20 cellular contexts compared by ENCODE assay signal in the genomic region with DNA sequence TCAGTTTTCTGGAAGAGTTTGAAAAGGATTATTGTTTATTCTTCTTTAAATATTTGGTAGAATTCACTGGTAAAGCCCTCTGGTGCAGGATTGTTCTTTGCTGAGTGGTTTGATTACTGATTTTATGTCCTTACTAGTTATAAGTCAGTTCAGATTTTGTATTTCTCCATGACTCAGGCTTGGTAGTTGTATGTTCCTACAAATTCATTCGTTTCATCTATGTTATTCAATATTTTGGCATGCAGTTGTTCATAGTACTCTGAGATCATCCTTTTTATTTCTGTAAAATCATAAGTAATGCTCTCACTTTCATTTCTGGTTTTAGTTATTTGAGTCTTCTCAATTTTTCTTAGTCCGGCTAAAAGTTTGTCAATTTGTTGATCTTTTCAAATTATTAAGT. TPM values are rescaled to one million over a fixed set of nuclear protein-coding genes. Genes with fewer than 3 reads are reported as not detected.
DNase-seq lines count a peak whose midpoint lies in the region; FAIRE-seq and TF ChIP-seq lines count a peak whose summit lies in the region.
"Had no signal": no experiment of that assay in that cellular context is flagged by ENCODE, and none has a peak within 500 bp of the region (broad histone marks: within the 10 kb centered on the region; RNA-seq: fewer than 3 reads in every experiment).

No MANE protein-coding gene starts in this region.

- no peaks in the 10 kb centered on the region for H4K20me1 ChIP-seq in keratinocyte (ENCODE audit: control insufficient read depth, extremely low read depth, insufficient read depth, low read length)
- H4K20me1 ChIP-seq: BLaER1 treated with 17β-estradiol and CSF1 and Interleukin-3, amounts not matched to agents 10 nM and 100 nM had no signal

- intact Hi-C loops in lower leg skin (cut with DNase I; ENCODE audit: low total_unique reads): no loop called here

- H3K27me3 ChIP-seq in ACC112 (ENCODE audit: insufficient read depth, low read length) (no peaks in the 10 kb centered on the region), keratinocyte (ENCODE audit: control insufficient read depth, extremely low read depth, insufficient read depth, low read length) (no peaks in the 10 kb centered on the region)
- H3K27me3 ChIP-seq: BLaER1 treated with 17β-estradiol and CSF1 and Interleukin-3, amounts not matched to agents 10 nM and 100 nM had no signal

- H3K4me3 ChIP-seq in ACC112 (ENCODE audit: low read depth, low read length) (no peak overlapping the region), keratinocyte (ENCODE audit: control insufficient read depth in 2 of 3, extremely low read depth in 1 of 3, insufficient read depth in 2 of 3, low read depth in 1 of 3, low read length in 3 of 3) (no peak overlapping the region), lower leg skin (ENCODE audit: low read depth, poor library complexity, severe bottlenecking) (no peak overlapping the region)
- H3K4me3 ChIP-seq: BLaER1 treated with 17β-estradiol and CSF1 and Interleukin-3, amounts not matched to agents 10 nM and 100 nM had no signal

- no peak overlapping the region for H2AFZ ChIP-seq in ACC112 (ENCODE audit: low read length, unreplicated experiment)
- H2AFZ ChIP-seq in keratinocyte (ENCODE audit: control insufficient read depth, low read length): no peak overlapping the region

- no peaks in the 10 kb centered on the region for H3K9me1 ChIP-seq in keratinocyte (ENCODE audit: control insufficient read depth, extremely low read depth, insufficient read depth, low read length)

- FAIRE-seq in keratinocyte (lab: Jason Lieb, UNC): no peak
- FAIRE-seq: GM12892 had no signal

- 77 to 78% methylated on average over 2 of the region's 2 CpGs for WGBS in lower leg skin, 2 donors

- TF ChIP-seq POLR2A in lower leg skin (IDR thresholded peaks at IDR 0.05): no peak

- TF ChIP-seq CTCF in keratinocyte (optimal IDR thresholded peaks at IDR 0.05 in 1 of 3, IDR thresholded peaks at IDR 0.05 in 1 of 3, conservative IDR thresholded peaks at IDR 0.05 in 1 of 3; ENCODE audit: extremely low read depth in 1 of 3, insufficient read depth in 2 of 3, low read length in 3 of 3) (no peak), lower leg skin (IDR thresholded peaks at IDR 0.05) (no peak)

- DNase-seq in HCEC 1CT (peak; percentile 67), dedifferentiated amniotic fluid mesenchymal stem cell (ENCODE audit: extremely low spot score) (peak; percentile 14), keratinocyte (ENCODE audit: low read depth, low spot score) (no peak), SHP77 (lab: John Stamatoyannopoulos, UW) (no peak), SW 1271 (lab: John Stamatoyannopoulos, UW) (no peak), GM19240 (ENCODE audit: insufficient read length, low spot score) (no peak), lower leg skin (ENCODE audit: low spot score in 2 of 2) (no peak)
- DNase-seq: DND-41; GF-D8; MV-4-11; NCI-H1417; NCI-H187 treated with DMSO at 0.1 percent for 48 hours; NCI-H2171; NCI-H446; NK-92 treated with Interleukin-12 subunit alpha and Interleukin-12 subunit beta, amount 100 ng/mL, for 24 hours had no signal

- H3K36me3 ChIP-seq in ACC112 (ENCODE audit: insufficient read depth, low read length) (no peaks in the 10 kb centered on the region), keratinocyte (ENCODE audit: control insufficient read depth in 2 of 2, extremely low read depth in 1 of 2, insufficient read depth in 2 of 2, low read length in 2 of 2) (peaks cover 0 to 11% of the 10 kb centered on the region in 2 experiments)

- H3K9me3 ChIP-seq in keratinocyte (ENCODE audit: control insufficient read depth, low read depth, low read length): no peaks in the 10 kb centered on the region

- peak overlapping the region; percentile 3 for H3K4me2 ChIP-seq in keratinocyte (ENCODE audit: control insufficient read depth, extremely low read depth, insufficient read depth, low read depth, low read length)
- H3K4me2 ChIP-seq: BLaER1 treated with 17β-estradiol and CSF1 and Interleukin-3, amounts not matched to agents 10 nM and 100 nM had no signal

- peak overlapping the region; percentile 35 for H3K27ac ChIP-seq in ACC112 (ENCODE audit: low read depth, low read length)
- no peak overlapping the region for H3K27ac ChIP-seq in keratinocyte (ENCODE audit: control insufficient read depth, insufficient read depth, low read length)
- H3K27ac ChIP-seq: BLaER1 treated with 17β-estradiol and CSF1 and Interleukin-3, amounts not matched to agents 10 nM and 100 nM had no signal

- dilution Hi-C loops in keratinocyte (cut with MboI; ENCODE audit: extremely low pct_ligation_motif_present, low sequenced_read_pairs): no loop called here

- H3K4me1 ChIP-seq in ACC112 (ENCODE audit: control insufficient read depth, insufficient read depth, low read length, unreplicated experiment): peaks cover 11% of the 10 kb centered on the region
- H3K4me1 ChIP-seq in keratinocyte (ENCODE audit: control insufficient read depth, extremely low read depth, insufficient read depth, low read length): peaks cover 6% of the 10 kb centered on the region
- H3K4me1 ChIP-seq: BLaER1 treated with 17β-estradiol and CSF1 and Interleukin-3, amounts not matched to agents 10 nM and 100 nM had no signal

- H3K79me2 ChIP-seq in ACC112 (ENCODE audit: control insufficient read depth, insufficient read depth, low read length, unreplicated experiment) (no peaks in the 10 kb centered on the region), keratinocyte (ENCODE audit: control insufficient read depth, insufficient read depth, low read length) (no peaks in the 10 kb centered on the region)

- H3K9ac ChIP-seq in keratinocyte (ENCODE audit: control insufficient read depth, extremely low read depth, insufficient read depth, low read length): no peak overlapping the region
- H3K9ac ChIP-seq: BLaER1 treated with 17β-estradiol and CSF1 and Interleukin-3, amounts not matched to agents 10 nM and 100 nM had no signal

RNA-seq across cellular contexts. Expression of a gene that starts 58.1 kb away (rescaled TPM):
- 0.10 to 0.18 TPM (median 0.17 TPM) in 3 replicates for polyA plus RNA-seq in keratinocyte
- 6.6 TPM for polyA plus RNA-seq in keratinocyte (2011; ENCODE audit: low read depth)
- 0.10 and 0.19 TPM in 2 replicates for polyA plus RNA-seq in keratinocyte (2011; cell fraction: cytosol; rRNA removed)
- polyA plus RNA-seq in keratinocyte (2011; cell fraction: nucleus; rRNA removed): 0.73 and 1.6 TPM in 2 replicates
- 0.16 and 2.9 TPM in 2 replicates for polyA plus RNA-seq in keratinocyte (2012; ENCODE audit: low replicate concordance)
- 0.13 to 1.2 TPM in 2 of 3 replicates, not detected in the other for polyA minus RNA-seq in keratinocyte
- not detected for polyA minus RNA-seq in keratinocyte (2011; cell fraction: cytosol; rRNA and poly(A)+ RNA removed)
- 1.1 and 2.3 TPM in 2 replicates for polyA minus RNA-seq in keratinocyte (2011; cell fraction: nucleus; rRNA and poly(A)+ RNA removed)
- total RNA-seq in lower leg skin: 1 to 10 TPM; 1.5 to 2.8 (median 2.2) TPM
- total RNA-seq: RPMI7951 had no signal
- polyA plus RNA-seq: IgD-negative memory B cell had no signal

Comparison
In these comparisons a context has a peak if more than half of its experiments do, and no peak if none do; other contexts are left out.
1. DNase-seq: peak in HCEC 1CT (single experiment) and dedifferentiated amniotic fluid mesenchymal stem cell (single experiment); none in keratinocyte (single experiment), SHP77 (0 of 2), SW 1271 (0 of 2), GM19240 (single experiment) and lower leg skin (0 of 2).